In the genomic region with DNA sequence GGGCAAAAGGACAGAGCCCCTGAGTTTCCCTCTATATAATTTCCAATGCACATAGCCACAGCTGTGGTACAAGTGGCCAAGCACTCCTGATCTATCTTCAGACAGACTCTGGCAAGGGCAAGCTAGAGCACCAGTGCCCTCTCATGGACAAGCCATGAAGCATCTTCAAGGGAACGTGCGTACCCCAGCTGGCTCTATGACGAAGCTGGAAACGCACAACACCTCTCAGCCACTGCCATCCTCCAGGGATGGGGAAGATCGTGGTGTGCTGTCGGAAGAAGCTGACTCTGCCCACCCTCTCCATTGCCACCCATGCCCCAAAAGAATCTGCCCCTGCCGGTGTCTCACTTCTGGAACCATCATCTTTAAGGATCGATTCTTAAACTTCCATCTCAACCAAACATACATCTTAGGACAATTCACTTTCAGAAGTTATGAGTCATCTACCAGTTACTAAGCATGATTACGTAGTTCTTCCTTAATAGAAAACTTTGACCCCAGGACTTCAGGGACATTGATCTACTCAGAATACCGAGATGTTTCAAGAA, we compare ENCODE assay signal across 8 cellular contexts.
A peak's percentile ranks its signal among the peaks of the same experiment; 100 is the strongest.
DNase-seq lines count a peak whose midpoint lies in the region; ATAC-seq, FAIRE-seq and TF ChIP-seq lines count a peak whose summit lies in the region.

No MANE protein-coding gene starts in this region.

- TF ChIP-seq POLR2A in sigmoid colon (IDR thresholded peaks at IDR 0.05), result no peak

- H3K4me1 ChIP-seq in RWPE2 (ENCODE audit: insufficient read depth, poor library complexity, severe bottlenecking) (no peaks in the 10 kb centered on the region), neural progenitor cell (no peaks in the 10 kb centered on the region), sigmoid colon (no peaks in the 10 kb centered on the region)

- no peak overlapping the region for H3K4me3 ChIP-seq in Jurkat, Clone E6-1 (ENCODE audit: low read length)
- no peak overlapping the region for H3K4me3 ChIP-seq in RWPE2 (ENCODE audit: severe bottlenecking)
- H3K4me3 ChIP-seq in neural progenitor cell, result no peak overlapping the region
- H3K4me3 ChIP-seq in sigmoid colon, result no peak overlapping the region

- peak overlapping the region; percentile 34 for H3K27ac Mint-ChIP-seq in neural progenitor cell

- no peaks in the 10 kb centered on the region for H3K9me3 ChIP-seq in RWPE2 (ENCODE audit: severe bottlenecking)
- no peaks in the 10 kb centered on the region for H3K9me3 ChIP-seq in neural progenitor cell (ENCODE audit: low read depth)
- H3K9me3 ChIP-seq in sigmoid colon, result no peaks in the 10 kb centered on the region

- 35 to 45% methylated on average over 10 of the region's 10 CpGs for WGBS in sigmoid colon, 2 donors

- no peaks in the 10 kb centered on the region for H3F3A ChIP-seq in neural progenitor cell (ENCODE audit: low read depth)

- no peak for TF ChIP-seq EP300 in sigmoid colon (IDR thresholded peaks at IDR 0.05)

- H2AFZ ChIP-seq in neural progenitor cell (replicated peaks), result peak overlapping the region; percentile 30

- H3K27me3 ChIP-seq in RWPE2 (ENCODE audit: insufficient read depth, poor library complexity, severe bottlenecking) (no peaks in the 10 kb centered on the region), neural progenitor cell (peaks cover 6% of the 10 kb centered on the region), sigmoid colon (no peaks in the 10 kb centered on the region)

- no peak overlapping the region for H3K9ac ChIP-seq in neural progenitor cell

- intact Hi-C loops in sigmoid colon (cut with DNase I), result no loop called here

- no peaks in the 10 kb centered on the region for H3K36me3 Mint-ChIP-seq in neural progenitor cell

- H3K4me3 Mint-ChIP-seq in neural progenitor cell, result no peak overlapping the region

- H4K20me1 ChIP-seq in neural progenitor cell (ENCODE audit: low read depth), result no peaks in the 10 kb centered on the region

- peaks cover 5% of the 10 kb centered on the region for H3K9me3 Mint-ChIP-seq in neural progenitor cell

- peak; percentile 47 for TF ChIP-seq CTCF in D721Med (IDR thresholded peaks at IDR 0.05; ENCODE audit: insufficient read depth, missing control alignments)
- peak; percentile 56 for TF ChIP-seq CTCF in RWPE2 (IDR thresholded peaks at IDR 0.05; ENCODE audit: poor library complexity, severe bottlenecking)
- peak; percentile 83 for TF ChIP-seq CTCF in neural progenitor cell (IDR thresholded peaks at IDR 0.05)
- peak in 1 of 4 experiments; percentile 29 for TF ChIP-seq CTCF in sigmoid colon (IDR thresholded peaks at IDR 0.05)

- H3K4me2 ChIP-seq in neural progenitor cell, result no peak overlapping the region

- peaks cover 10% of the 10 kb centered on the region for H3K4me1 Mint-ChIP-seq in neural progenitor cell

- peak; percentile 53 for ATAC-seq in GM19025 (IDR thresholded peaks at IDR 0.05; ENCODE audit: low read depth, unreplicated experiment)
- peak; percentile 72; the same call in 2 of the 3 replicates for ATAC-seq in RWPE2 (ENCODE audit: low read depth)
- ATAC-seq in HG03097 (IDR thresholded peaks at IDR 0.05; ENCODE audit: low FRiP score, unreplicated experiment), result no peak

- H3K27me3 Mint-ChIP-seq in neural progenitor cell (ENCODE audit: insufficient read depth, low read depth), result peaks cover 4% of the 10 kb centered on the region

- H3K36me3 ChIP-seq in RWPE2 (ENCODE audit: low read depth), result no peaks in the 10 kb centered on the region
- H3K36me3 ChIP-seq in neural progenitor cell, result no peaks in the 10 kb centered on the region
- H3K36me3 ChIP-seq in sigmoid colon, result no peaks in the 10 kb centered on the region

- FAIRE-seq in D721Med (lab: Jason Lieb, UNC), result no peak

- DNase-seq in D721Med (ENCODE audit: insufficient read length, low spot score) (no peak), RWPE2 (ENCODE audit: low spot score) (no peak), fibroblast of peridontal ligament (ENCODE audit: extremely low read depth) (peak; percentile 73), neural progenitor cell (ENCODE audit: low spot score) (peak; percentile 86), sigmoid colon (no peak)
- DNase-seq in Jurkat, Clone E6-1 (ENCODE audit: low read depth, low spot score), result peak; percentile 37

- no peaks in the 10 kb centered on the region for H3K79me2 ChIP-seq in neural progenitor cell (ENCODE audit: low read depth)

- H3K27ac ChIP-seq in RWPE2 (ENCODE audit: poor library complexity, severe bottlenecking), result no peak overlapping the region
- no peak overlapping the region for H3K27ac ChIP-seq in neural progenitor cell
- H3K27ac ChIP-seq in sigmoid colon, result no peak overlapping the region

Comparison
In these comparisons a context has a peak if more than half of its experiments do, and no peak if none do; other contexts are left out.
1. DNase-seq: peak in Jurkat, Clone E6-1 (single experiment), fibroblast of peridontal ligament (single experiment) and neural progenitor cell (single experiment); none in D721Med (single experiment), RWPE2 (single experiment) and sigmoid colon (single experiment).